39 cellular contexts compared by ENCODE assay signal in the genomic region with DNA sequence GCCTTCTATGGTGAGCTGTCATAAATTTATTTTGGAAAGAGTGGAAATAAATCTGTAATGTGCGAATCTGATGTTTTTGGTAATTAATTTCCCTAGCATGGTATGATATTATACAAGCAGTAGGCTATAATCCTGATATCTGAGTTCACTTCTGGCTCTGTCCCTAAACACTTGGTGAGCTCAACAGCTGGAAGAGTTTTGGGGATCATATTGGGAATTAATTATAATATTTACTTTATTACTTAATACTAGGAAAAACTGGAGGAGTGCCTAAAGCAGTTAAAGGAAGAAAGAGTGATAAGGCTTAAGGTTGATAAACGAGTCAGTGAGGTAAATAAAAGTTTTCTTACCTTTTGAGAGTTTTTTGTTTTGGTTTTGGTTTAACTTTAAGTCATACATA.
"Had no signal": no experiment of that assay in that cellular context is flagged by ENCODE, and none has a peak within 500 bp of the region (broad histone marks: within the 10 kb centered on the region; RNA-seq: fewer than 3 reads in every experiment).

No MANE protein-coding gene starts in this region.

- H3K27ac ChIP-seq: adrenal gland, ascending aorta, brain microvascular endothelial cell, breast epithelium, cardiac muscle cell had no signal

- H3K4me3 ChIP-seq: adrenal gland, ascending aorta, breast epithelium, cardiac muscle cell had no signal

- DNase-seq: activated effector memory CD4-positive, alpha-beta T cell treated with Interleukin-2 at 50 U/mL for 16 hours; activated gamma-delta T cell; activated gamma-delta T cell treated with Interleukin-2 at 50 U/mL for 16 hours; activated naive CD4-positive, alpha-beta T cell; activated naive CD4-positive, alpha-beta T cell treated with anti-CD3 and anti-CD28 coated beads for 36 hours; activated naive CD4-positive, alpha-beta T cell treated with anti-CD3 and anti-CD28 coated beads, Interleukin-2, amount 10 ng/mL, durations not matched to agents 7 days and 5 days; activated naive CD4-positive, alpha-beta T cell treated with anti-CD3 and anti-CD28 coated beads, Interleukin-2, amount 50 U/mL, for 16 hours; activated naive CD4-positive, alpha-beta T cell treated with Interleukin-2 at 50 U/mL for 16 hours; activated naive CD8-positive, alpha-beta T cell treated with anti-CD3 and anti-CD28 coated beads for 36 hours; activated naive CD8-positive, alpha-beta T cell treated with anti-CD3 and anti-CD28 coated beads, Interleukin-2, amount 10 ng/mL, durations not matched to agents 7 days and 5 days; activated naive CD8-positive, alpha-beta T cell treated with anti-CD3 and anti-CD28 coated beads, Interleukin-2, amount 50 U/mL, for 24 hours; activated T-cell treated with anti-CD3 and anti-CD28 coated beads for 4 hours; activated T-cell treated with anti-CD3 and anti-CD28 coated beads, Interleukin-2, amount 50 U/mL, for 1 hour; activated T-cell treated with anti-CD3 and anti-CD28 coated beads, Interleukin-2, amount 50 U/mL, for 24 hours; activated T-cell treated with anti-CD3 and anti-CD28 coated beads, Interleukin-2, amount 50 U/mL, for 4 hours; activated T-cell treated with anti-CD3 and anti-CD28 coated beads, Interleukin-2, amount 50 U/mL, for 48 hours; activated T-cell treated with anti-CD3 and anti-CD28 coated beads, Interleukin-2, amount 50 U/mL, for 72 hours; adrenal gland; amniotic stem cell; amygdala; anterior cingulate cortex; aorta; brain microvascular endothelial cell; caudate nucleus; central memory CD4-positive, alpha-beta T cell; cerebellar nuclear complex had no signal

- FAIRE-seq: astrocyte, bronchial epithelial cell had no signal

- H3K4me1 Mint-ChIP-seq: activated naive CD4-positive, alpha-beta T cell treated with anti-CD3 and anti-CD28 coated beads, Interleukin-2, amount 10 ng/mL, durations not matched to agents 7 days and 5 days; activated naive CD4-positive, alpha-beta T cell treated with anti-CD3 and anti-CD28 coated beads, Interleukin-2, amount 50 U/mL, for 24 hours; activated naive CD8-positive, alpha-beta T cell treated with anti-CD3 and anti-CD28 coated beads for 36 hours; activated naive CD8-positive, alpha-beta T cell treated with anti-CD3 and anti-CD28 coated beads, Interleukin-2, amount 10 ng/mL, durations not matched to agents 7 days and 5 days; activated T-helper 17 cell treated with anti-CD3 and anti-CD28 coated beads, Interleukin-2, amount 50 U/mL, for 72 hours; brain; central memory CD8-positive, alpha-beta T cell had no signal

- H3K9me3 ChIP-seq: adrenal gland, ascending aorta, breast epithelium had no signal

- H3K4me1 ChIP-seq: adrenal gland, ascending aorta, breast epithelium had no signal

- H3K9me3 Mint-ChIP-seq: activated naive CD4-positive, alpha-beta T cell treated with anti-CD3 and anti-CD28 coated beads for 36 hours; activated naive CD4-positive, alpha-beta T cell treated with anti-CD3 and anti-CD28 coated beads, Interleukin-2, amount 10 ng/mL, durations not matched to agents 7 days and 5 days; activated naive CD4-positive, alpha-beta T cell treated with anti-CD3 and anti-CD28 coated beads, Interleukin-2, amount 50 U/mL, for 24 hours; activated naive CD4-positive, alpha-beta T cell treated with anti-CD3 and anti-CD28 coated beads, Interleukin-2, amount 50 U/mL, for 72 hours; activated naive CD8-positive, alpha-beta T cell treated with anti-CD3 and anti-CD28 coated beads for 36 hours; activated naive CD8-positive, alpha-beta T cell treated with anti-CD3 and anti-CD28 coated beads, Interleukin-2, amount 10 ng/mL, durations not matched to agents 7 days and 5 days; activated naive CD8-positive, alpha-beta T cell treated with anti-CD3 and anti-CD28 coated beads, Interleukin-2, amount 50 U/mL, for 24 hours; activated T-cell treated with anti-CD3 and anti-CD28 coated beads, Interleukin-2, amount 50 U/mL, for 24 hours; activated T-cell treated with anti-CD3 and anti-CD28 coated beads, Interleukin-2, amount 50 U/mL, for 4 hours; activated T-cell treated with anti-CD3 and anti-CD28 coated beads, Interleukin-2, amount 50 U/mL, for 72 hours; activated T-helper 1 cell treated with anti-CD3 and anti-CD28 coated beads, Interleukin-12 subunit alpha, Interleukin-12 subunit beta, Interleukin-2, Interleukin-4 antibody, amounts not matched to agents 30 ng/mL and 10 ng/mL and 1 ng/mL, durations not matched to agents 14 hours and 24 hours and 36 hours; activated T-helper 17 cell treated with anti-CD3 and anti-CD28 coated beads, Interleukin-2, amount 50 U/mL, for 72 hours; activated T-helper 2 cell treated with anti-CD3 and anti-CD28 coated beads, Interferon-gamma antibody, Interleukin-2, Interleukin-4, amounts not matched to agents 10 μg/mL and 5 μg/mL and 100 μg/mL, durations not matched to agents 14 hours and 24 hours and 36 hours; brain; central memory CD8-positive, alpha-beta T cell had no signal

- H3K4me3 Mint-ChIP-seq: activated naive CD4-positive, alpha-beta T cell treated with anti-CD3 and anti-CD28 coated beads for 36 hours; activated naive CD4-positive, alpha-beta T cell treated with anti-CD3 and anti-CD28 coated beads, Interleukin-2, amount 10 ng/mL, durations not matched to agents 7 days and 5 days; activated naive CD4-positive, alpha-beta T cell treated with anti-CD3 and anti-CD28 coated beads, Interleukin-2, amount 50 U/mL, for 24 hours; activated naive CD8-positive, alpha-beta T cell; activated naive CD8-positive, alpha-beta T cell treated with anti-CD3 and anti-CD28 coated beads for 36 hours; activated naive CD8-positive, alpha-beta T cell treated with anti-CD3 and anti-CD28 coated beads, Interleukin-2, amount 10 ng/mL, durations not matched to agents 7 days and 5 days; activated naive CD8-positive, alpha-beta T cell treated with anti-CD3 and anti-CD28 coated beads, Interleukin-2, amount 50 U/mL, for 24 hours; activated T-cell treated with anti-CD3 and anti-CD28 coated beads, Interleukin-2, amount 50 U/mL, for 24 hours; activated T-cell treated with anti-CD3 and anti-CD28 coated beads, Interleukin-2, amount 50 U/mL, for 4 hours; activated T-cell treated with anti-CD3 and anti-CD28 coated beads, Interleukin-2, amount 50 U/mL, for 72 hours; activated T-helper 1 cell treated with anti-CD3 and anti-CD28 coated beads, Interleukin-12 subunit alpha, Interleukin-12 subunit beta, Interleukin-2, Interleukin-4 antibody, amounts not matched to agents 30 ng/mL and 10 ng/mL and 1 ng/mL, durations not matched to agents 14 hours and 24 hours and 36 hours; activated T-helper 17 cell treated with anti-CD3 and anti-CD28 coated beads, Interleukin-2, amount 50 U/mL, for 72 hours; brain; central memory CD8-positive, alpha-beta T cell had no signal

- H3K27me3 ChIP-seq: adrenal gland, ascending aorta, brain microvascular endothelial cell, breast epithelium, cardiac muscle cell had no signal

- H3K27me3 Mint-ChIP-seq: activated naive CD4-positive, alpha-beta T cell treated with anti-CD3 and anti-CD28 coated beads, Interleukin-2, amount 10 ng/mL, durations not matched to agents 7 days and 5 days; activated naive CD4-positive, alpha-beta T cell treated with anti-CD3 and anti-CD28 coated beads, Interleukin-2, amount 50 U/mL, for 24 hours; activated naive CD8-positive, alpha-beta T cell; activated naive CD8-positive, alpha-beta T cell treated with anti-CD3 and anti-CD28 coated beads for 36 hours; activated naive CD8-positive, alpha-beta T cell treated with anti-CD3 and anti-CD28 coated beads, Interleukin-2, amount 10 ng/mL, durations not matched to agents 7 days and 5 days; activated naive CD8-positive, alpha-beta T cell treated with anti-CD3 and anti-CD28 coated beads, Interleukin-2, amount 50 U/mL, for 24 hours; activated T-cell treated with anti-CD3 and anti-CD28 coated beads, Interleukin-2, amount 50 U/mL, for 24 hours; activated T-helper 17 cell treated with anti-CD3 and anti-CD28 coated beads, Interleukin-2, amount 50 U/mL, for 72 hours; brain; central memory CD8-positive, alpha-beta T cell had no signal

- ATAC-seq: activated naive CD4-positive, alpha-beta T cell treated with anti-CD3 and anti-CD28 coated beads, Interleukin-2, amount 50 U/mL, for 72 hours; activated naive CD8-positive, alpha-beta T cell treated with anti-CD3 and anti-CD28 coated beads, Interleukin-2, amount 50 U/mL, for 24 hours; activated T-cell treated with anti-CD3 and anti-CD28 coated beads, Interleukin-2, amount 50 U/mL, for 4 hours; activated T-cell treated with anti-CD3 and anti-CD28 coated beads, Interleukin-2, amount 50 U/mL, for 72 hours; activated T-helper 17 cell treated with anti-CD3 and anti-CD28 coated beads, Interleukin-2, amount 50 U/mL, for 72 hours had no signal

- H3K36me3 ChIP-seq: adrenal gland, breast epithelium had no signal

- H3K27ac Mint-ChIP-seq: activated naive CD4-positive, alpha-beta T cell treated with anti-CD3 and anti-CD28 coated beads for 36 hours; activated naive CD4-positive, alpha-beta T cell treated with anti-CD3 and anti-CD28 coated beads, Interleukin-2, amount 10 ng/mL, durations not matched to agents 7 days and 5 days; activated naive CD4-positive, alpha-beta T cell treated with anti-CD3 and anti-CD28 coated beads, Interleukin-2, amount 50 U/mL, for 24 hours; activated naive CD4-positive, alpha-beta T cell treated with anti-CD3 and anti-CD28 coated beads, Interleukin-2, amount 50 U/mL, for 72 hours; activated naive CD8-positive, alpha-beta T cell; activated naive CD8-positive, alpha-beta T cell treated with anti-CD3 and anti-CD28 coated beads for 36 hours; activated naive CD8-positive, alpha-beta T cell treated with anti-CD3 and anti-CD28 coated beads, Interleukin-2, amount 10 ng/mL, durations not matched to agents 7 days and 5 days; activated naive CD8-positive, alpha-beta T cell treated with anti-CD3 and anti-CD28 coated beads, Interleukin-2, amount 50 U/mL, for 24 hours; activated T-cell treated with anti-CD3 and anti-CD28 coated beads, Interleukin-2, amount 50 U/mL, for 24 hours; activated T-cell treated with anti-CD3 and anti-CD28 coated beads, Interleukin-2, amount 50 U/mL, for 72 hours; activated T-helper 1 cell treated with anti-CD3 and anti-CD28 coated beads, Interleukin-12 subunit alpha, Interleukin-12 subunit beta, Interleukin-2, Interleukin-4 antibody, amounts not matched to agents 30 ng/mL and 10 ng/mL and 1 ng/mL, durations not matched to agents 14 hours and 24 hours and 36 hours; activated T-helper 17 cell treated with anti-CD3 and anti-CD28 coated beads, Interleukin-2, amount 50 U/mL, for 72 hours; activated T-helper 2 cell treated with anti-CD3 and anti-CD28 coated beads, Interferon-gamma antibody, Interleukin-2, Interleukin-4, amounts not matched to agents 10 μg/mL and 5 μg/mL and 100 μg/mL, durations not matched to agents 14 hours and 24 hours and 36 hours; brain had no signal
